ENCODE assay signal across 19 cellular contexts in genomic region chr20:41608606-41609005, GRCh38.
"Had no signal": no experiment of that assay in that cellular context is flagged by ENCODE, and none has a peak within 500 bp of the region (broad histone marks: within the 10 kb centered on the region; RNA-seq: fewer than 3 reads in every experiment).

No MANE protein-coding gene starts in this region.

- DNase-seq: activated CD4-positive, alpha-beta T cell treated with anti-CD3 and anti-CD28 coated beads for 1 hour; activated CD8-positive, alpha-beta memory T cell treated with anti-CD3 and anti-CD28 coated beads for 24 hours; activated CD8-positive, alpha-beta memory T cell treated with anti-CD3 and anti-CD28 coated beads, Interleukin-2, amount 50 U/mL, for 48 hours; activated gamma-delta T cell treated with Interleukin-2 at 50 U/mL for 16 hours; activated naive CD8-positive, alpha-beta T cell treated with anti-CD3 and anti-CD28 coated beads, Interleukin-2, amount 10 ng/mL, durations not matched to agents 7 days and 5 days; anterior cingulate cortex; caudate nucleus; gastrocnemius medialis; head of caudate nucleus; kidney; nephron progenitor cell; nucleus accumbens; posterior cingulate gyrus; testis; upper lobe of left lung; WERI-Rb-1 had no signal

- H3K27me3 Mint-ChIP-seq: activated naive CD8-positive, alpha-beta T cell treated with anti-CD3 and anti-CD28 coated beads, Interleukin-2, amount 10 ng/mL, durations not matched to agents 7 days and 5 days; brain had no signal

- ATAC-seq: gastrocnemius medialis, left lobe of liver had no signal

- H3K27ac Mint-ChIP-seq: activated naive CD8-positive, alpha-beta T cell treated with anti-CD3 and anti-CD28 coated beads, Interleukin-2, amount 10 ng/mL, durations not matched to agents 7 days and 5 days; mesothelial cell of epicardium; nephron progenitor cell had no signal

- H3K4me3 Mint-ChIP-seq: activated naive CD8-positive, alpha-beta T cell treated with anti-CD3 and anti-CD28 coated beads, Interleukin-2, amount 10 ng/mL, durations not matched to agents 7 days and 5 days; brain; mesothelial cell of epicardium; nephron progenitor cell had no signal

- H3K9me3 Mint-ChIP-seq: activated naive CD8-positive, alpha-beta T cell treated with anti-CD3 and anti-CD28 coated beads, Interleukin-2, amount 10 ng/mL, durations not matched to agents 7 days and 5 days; mesothelial cell of epicardium had no signal
